Comparison of ENCODE assay signal across 10 cellular contexts in genomic region chr22:20717981-20718380, GRCh38. TPM values are rescaled to one million over a fixed set of nuclear protein-coding genes. Genes with fewer than 3 reads are reported as not detected.
DNase-seq lines count a peak whose midpoint lies in the region; ATAC-seq and TF ChIP-seq lines count a peak whose summit lies in the region.
"Not testable (repeated sequence)": the region's sequence is repeated elsewhere in the genome, so short reads cannot be mapped to it uniquely, and the experiment has no call there.
"Had no signal": no experiment of that assay in that cellular context is flagged by ENCODE, and none has a peak within 500 bp of the region (broad histone marks: within the 10 kb centered on the region; RNA-seq: fewer than 3 reads in every experiment).

No MANE protein-coding gene starts in this region.

- H3K27me3 ChIP-seq in body of pancreas: not testable (repeated sequence)

- POLR2A ChIA-PET in OCI-LY7 (lab: Charles Lee): not testable (repeated sequence)

- TF ChIP-seq CTCF in OCI-LY7 (conservative IDR thresholded peaks at IDR 0.05; ENCODE audit: low read length); body of pancreas (IDR thresholded peaks at IDR 0.05): not testable (repeated sequence)

- ATAC-seq in body of pancreas: peak; percentile 31
- peak; percentile 6 for ATAC-seq in memory B cell (ENCODE audit: low read depth)
- ATAC-seq in stimulated activated memory B cell treated with anti-CD40 and anti-IgM and Interleukin-4, amounts not matched to agents 10 μg/mL and 1 μg/mL and 100 μg/mL, for 72 hours: not testable (repeated sequence)

- H2AFZ ChIP-seq in OCI-LY7 (ENCODE audit: low read length): not testable (repeated sequence)

- not testable (repeated sequence) for H3K4me3 Mint-ChIP-seq in memory B cell; stimulated activated memory B cell treated with anti-CD40 and anti-IgM and Interleukin-4, amounts not matched to agents 10 μg/mL and 1 μg/mL and 100 μg/mL, for 72 hours

- H4K20me1 ChIP-seq in OCI-LY7 (ENCODE audit: insufficient read depth, low read length): not testable (repeated sequence)

- not testable (repeated sequence) for BruUV-seq in OCI-LY7 (replicated peaks; lab: Mats Ljungman, UMichigan)

- H3K9me2 ChIP-seq in OCI-LY7 (ENCODE audit: insufficient read depth, low read length): not testable (repeated sequence)

- H3K4me2 ChIP-seq in OCI-LY7 (ENCODE audit: low read length): peak overlapping the region; percentile 55

- H3K9me3 Mint-ChIP-seq in memory B cell; stimulated activated memory B cell treated with anti-CD40 and anti-IgM and Interleukin-4, amounts not matched to agents 10 μg/mL and 1 μg/mL and 100 μg/mL, for 72 hours: not testable (repeated sequence)

- not testable (repeated sequence) for H3K36me3 ChIP-seq in OCI-LY7 (ENCODE audit: insufficient read depth, low read length); body of pancreas (replicated peaks in 1 of 2; ENCODE audit: insufficient read depth in 1 of 2, low read depth in 2 of 2)

- WGBS in body of pancreas, 2 donors: 55 to 60% methylated on average over 1 to 5 of the region's 7 CpGs

- H3K27ac ChIP-seq in OCI-LY7 (ENCODE audit: low read depth, low read length, poor library complexity, severe bottlenecking) (peak overlapping the region; percentile 64), body of pancreas (peak overlapping the region; percentile 36 to 67 (median 56))

- not testable (repeated sequence) for TF ChIP-seq POLR2A in body of pancreas (IDR thresholded peaks at IDR 0.05)

- peak; percentile 23 for DNase-seq in DMS53 (lab: John Stamatoyannopoulos, UW)
- DNase-seq in OCI-LY7 (ENCODE audit: low spot score); body of pancreas; memory B cell (ENCODE audit: low spot score in 2 of 2): not testable (repeated sequence)
- peak; percentile 36 for DNase-seq in globus pallidus (ENCODE audit: low spot score)
- peak; percentile 59 for DNase-seq in pons (ENCODE audit: low spot score)

- CTCF ChIA-PET in OCI-LY7 (lab: Charles Lee; ENCODE audit: unreplicated experiment): not testable (repeated sequence)

- H3K4me1 ChIP-seq in OCI-LY7 (ENCODE audit: insufficient read depth, low read length, poor library complexity, severe bottlenecking): peaks cover 18% of the 10 kb centered on the region
- H3K4me1 ChIP-seq in body of pancreas: peaks cover 11% of the 10 kb centered on the region

- H3K36me3 Mint-ChIP-seq in memory B cell: not testable (repeated sequence)
- peaks cover 18% of the 10 kb centered on the region for H3K36me3 Mint-ChIP-seq in stimulated activated memory B cell treated with anti-CD40 and anti-IgM and Interleukin-4, amounts not matched to agents 10 μg/mL and 1 μg/mL and 100 μg/mL, for 72 hours

- not testable (repeated sequence) for H3K27me3 Mint-ChIP-seq in memory B cell; stimulated activated memory B cell treated with anti-CD40 and anti-IgM and Interleukin-4, amounts not matched to agents 10 μg/mL and 1 μg/mL and 100 μg/mL, for 72 hours

- intact Hi-C loops in OCI-LY7 (cut with micrococcal nuclease; ENCODE audit: unreplicated experiment); body of pancreas (cut with DNase I): not testable (repeated sequence)

- H3K4me3 ChIP-seq in OCI-LY7 (ENCODE audit: low read depth, low read length, poor library complexity, severe bottlenecking); body of pancreas: not testable (repeated sequence)

- peaks cover 16% of the 10 kb centered on the region for H3K4me1 Mint-ChIP-seq in memory B cell
- H3K4me1 Mint-ChIP-seq in stimulated activated memory B cell treated with anti-CD40 and anti-IgM and Interleukin-4, amounts not matched to agents 10 μg/mL and 1 μg/mL and 100 μg/mL, for 72 hours: peaks cover 39% of the 10 kb centered on the region

- not testable (repeated sequence) for H3K9me3 ChIP-seq in OCI-LY7 (ENCODE audit: low read length); body of pancreas

- not testable (repeated sequence) for H3K27ac Mint-ChIP-seq in memory B cell
- H3K27ac Mint-ChIP-seq in stimulated activated memory B cell treated with anti-CD40 and anti-IgM and Interleukin-4, amounts not matched to agents 10 μg/mL and 1 μg/mL and 100 μg/mL, for 72 hours: peak overlapping the region; percentile 44

- not testable (repeated sequence) for H3K79me2 ChIP-seq in OCI-LY7 (ENCODE audit: insufficient read depth, low read depth, low read length)

RNA-seq across cellular contexts. Expression of gene SERPIND1, which starts 55.9 kb away (rescaled TPM):
- total RNA-seq in OCI-LY7 (2014; rRNA removed; shearing (Covaris generic)): not detected in 2 replicates
- total RNA-seq in OCI-LY7 (2022) (not detected in 2 replicates), body of pancreas (not detected)
- total RNA-seq: Calu3; CD4-positive, CD25-positive, alpha-beta regulatory T cell; GM23338 had no signal
